In genomic region chr20:62382306-62383198, GRCh38 we compare ENCODE assay signal across 8 cellular contexts. TPM values are rescaled to one million over a fixed set of nuclear protein-coding genes. Genes with fewer than 3 reads are reported as not detected.
DNase-seq lines count a peak whose midpoint lies in the region; ATAC-seq and TF ChIP-seq lines count a peak whose summit lies in the region.

No MANE protein-coding gene starts in this region.

- H3K4me1 Mint-ChIP-seq in activated naive CD4-positive, alpha-beta T cell treated with anti-CD3 and anti-CD28 coated beads for 36 hours (ENCODE audit: low read depth) = peaks cover 34% of the 10 kb centered on the region

- H3K9me3 Mint-ChIP-seq in activated naive CD4-positive, alpha-beta T cell treated with anti-CD3 and anti-CD28 coated beads for 36 hours = peaks cover 3% of the 10 kb centered on the region

- H3K4me3 Mint-ChIP-seq in activated naive CD4-positive, alpha-beta T cell treated with anti-CD3 and anti-CD28 coated beads for 36 hours = no peak overlapping the region

- no peak overlapping the region for H3K27ac Mint-ChIP-seq in activated naive CD4-positive, alpha-beta T cell treated with anti-CD3 and anti-CD28 coated beads for 36 hours

- no peaks in the 10 kb centered on the region for H3K27me3 Mint-ChIP-seq in activated naive CD4-positive, alpha-beta T cell treated with anti-CD3 and anti-CD28 coated beads for 36 hours (ENCODE audit: low read depth)

- peak; percentile 65 for ATAC-seq in GM21786 (IDR thresholded peaks at IDR 0.05; ENCODE audit: unreplicated experiment)
- peak; percentile 71 for ATAC-seq in SK-N-SH treated with all-trans-retinoic acid at 6 μM for 48 hours

- H3K36me3 Mint-ChIP-seq in activated naive CD4-positive, alpha-beta T cell treated with anti-CD3 and anti-CD28 coated beads for 36 hours (ENCODE audit: low read depth) = peaks cover 19% of the 10 kb centered on the region

- CTCF ChIA-PET in activated naive CD4-positive, alpha-beta T cell treated with anti-CD3 and anti-CD28 coated beads for 36 hours (lab: Charles Lee) = interaction anchor here (0.6 to 2.3 kb wide), 17 partner anchors 9 to 371 kb away, joined by 3 to 15 read pairs (median 3); partner anchors contain the start of genes ADRM1 and SLCO4A1

- intact Hi-C loops in activated naive CD4-positive, alpha-beta T cell treated with anti-CD3 and anti-CD28 coated beads for 36 hours (cut with micrococcal nuclease) = loop anchor here (1.0 to 10.0 kb wide), 2 partner anchors 80 to 358 kb away; partner anchors contain the start of gene ADRM1

- DNase-seq in DMS114 treated with DMSO at 0.1 percent for 48 hours (lab: John Stamatoyannopoulos, UW; ENCODE audit: unreplicated experiment) = peak; percentile 53
- DNase-seq in NCI-H1105 (lab: John Stamatoyannopoulos, UW) = peak; percentile 69
- peak; percentile 86 for DNase-seq in activated naive CD4-positive, alpha-beta T cell treated with anti-CD3 and anti-CD28 coated beads for 36 hours
- peak; percentile 84 for DNase-seq in glomerular visceral epithelial cell (ENCODE audit: extremely low spot score)
- DNase-seq in putamen (ENCODE audit: low spot score) = peak; percentile 70
- no peak for DNase-seq in middle frontal gyrus (ENCODE audit: extremely low spot score, low spot score)

TF ChIP-seq in SK-N-SH treated with all-trans-retinoic acid at 6 μM for 48 hours, 23 proteins besides CTCF, POLR2A, EP300 and RAD21:
- no peak for TF ChIP-seq TSHZ2 (CRISPR knock-in tag; IDR thresholded peaks at IDR 0.05)
- TF ChIP-seq ISL1 (CRISPR knock-in tag; IDR thresholded peaks at IDR 0.05) = no peak
- no peak for TF ChIP-seq ZC3H10 (CRISPR knock-in tag; IDR thresholded peaks at IDR 0.05)
- TF ChIP-seq OSR1 (CRISPR knock-in tag; IDR thresholded peaks at IDR 0.05) = no peak
- no peak for TF ChIP-seq ARNTL (CRISPR knock-in tag; IDR thresholded peaks at IDR 0.05; ENCODE audit: borderline replicate concordance, low read depth)
- no peak for TF ChIP-seq PPARA (CRISPR knock-in tag; IDR thresholded peaks at IDR 0.05; ENCODE audit: borderline replicate concordance)
- no peak for TF ChIP-seq BACH2 (CRISPR knock-in tag; IDR thresholded peaks at IDR 0.05; ENCODE audit: borderline replicate concordance)
- TF ChIP-seq TOX (CRISPR knock-in tag; IDR thresholded peaks at IDR 0.05; ENCODE audit: borderline replicate concordance) = no peak
- TF ChIP-seq RARB (CRISPR knock-in tag; IDR thresholded peaks at IDR 0.05) = no peak
- TF ChIP-seq GLIS3 (CRISPR knock-in tag; IDR thresholded peaks at IDR 0.05) = no peak
- TF ChIP-seq CSRNP3 (CRISPR knock-in tag; IDR thresholded peaks at IDR 0.05) = no peak
- TF ChIP-seq, protein P1, sequence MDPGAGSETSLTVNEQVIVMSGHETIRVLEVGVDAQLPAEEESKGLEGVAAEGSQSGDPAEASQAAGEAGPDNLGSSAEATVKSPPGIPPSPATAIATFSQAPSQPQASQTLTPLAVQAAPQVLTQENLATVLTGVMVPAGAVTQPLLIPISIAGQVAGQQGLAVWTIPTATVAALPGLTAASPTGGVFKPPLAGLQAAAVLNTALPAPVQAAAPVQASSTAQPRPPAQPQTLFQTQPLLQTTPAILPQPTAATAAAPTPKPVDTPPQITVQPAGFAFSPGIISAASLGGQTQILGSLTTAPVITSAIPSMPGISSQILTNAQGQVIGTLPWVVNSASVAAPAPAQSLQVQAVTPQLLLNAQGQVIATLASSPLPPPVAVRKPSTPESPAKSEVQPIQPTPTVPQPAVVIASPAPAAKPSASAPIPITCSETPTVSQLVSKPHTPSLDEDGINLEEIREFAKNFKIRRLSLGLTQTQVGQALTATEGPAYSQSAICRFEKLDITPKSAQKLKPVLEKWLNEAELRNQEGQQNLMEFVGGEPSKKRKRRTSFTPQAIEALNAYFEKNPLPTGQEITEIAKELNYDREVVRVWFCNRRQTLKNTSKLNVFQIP (CRISPR knock-in tag; IDR thresholded peaks at IDR 0.05; ENCODE audit: borderline replicate concordance, low read depth) = no peak
- TF ChIP-seq ZNF70 (CRISPR knock-in tag; IDR thresholded peaks at IDR 0.05) = no peak
- no peak for TF ChIP-seq ZNF565 (CRISPR knock-in tag; conservative IDR thresholded peaks at IDR 0.05; ENCODE audit: low read depth)
- no peak for TF ChIP-seq ZNF8 (CRISPR knock-in tag; IDR thresholded peaks at IDR 0.05)
- no peak for TF ChIP-seq SNAI2 (CRISPR knock-in tag; IDR thresholded peaks at IDR 0.05)
- no peak for TF ChIP-seq ZFP3 (CRISPR knock-in tag; IDR thresholded peaks at IDR 0.05)

RNA-seq across cellular contexts. Expression of gene RPS21, which starts 4.4 kb away (rescaled TPM):
- total RNA-seq in activated naive CD4-positive, alpha-beta T cell treated with anti-CD3 and anti-CD28 coated beads for 36 hours = 1,000 to 10,000 TPM; 2,995 to 3,072 TPM

RNA-seq across cellular contexts. Expression of gene LAMA5, which starts 15.4 kb away (rescaled TPM):
- total RNA-seq in activated naive CD4-positive, alpha-beta T cell treated with anti-CD3 and anti-CD28 coated beads for 36 hours = 1 to 10 TPM in 1 of 2 experiments, under 1 TPM in 1; 0.81 to 1.5 TPM

RNA-seq across cellular contexts. Expression of gene CABLES2, which starts 24.5 kb away (rescaled TPM):
- 1 to 10 TPM; 3.6 to 5.1 TPM for total RNA-seq in activated naive CD4-positive, alpha-beta T cell treated with anti-CD3 and anti-CD28 coated beads for 36 hours

RNA-seq across cellular contexts. Expression of gene RBBP8NL, which starts 44.8 kb away (rescaled TPM):
- not detected for total RNA-seq in activated naive CD4-positive, alpha-beta T cell treated with anti-CD3 and anti-CD28 coated beads for 36 hours
